ENCODE assay signal across 22 cellular contexts in genomic region chr2:227079726-227080125, GRCh38.
"Had no signal": no experiment of that assay in that cellular context is flagged by ENCODE, and none has a peak within 500 bp of the region (broad histone marks: within the 10 kb centered on the region; RNA-seq: fewer than 3 reads in every experiment).

No MANE protein-coding gene starts in this region.

- H3K4me3 ChIP-seq: left lung, lung, right lobe of liver, transverse colon, vagina had no signal

- H3K27ac ChIP-seq: epithelial cell of prostate, left lung, right lobe of liver, transverse colon, vagina, WERI-Rb-1 had no signal

- H3K4me3 Mint-ChIP-seq: activated naive CD4-positive, alpha-beta T cell treated with anti-CD3 and anti-CD28 coated beads, Interleukin-2, amount 50 U/mL, for 24 hours; immature natural killer cell; naive thymus-derived CD4-positive, alpha-beta T cell; neural crest cell; stimulated activated naive B cell treated with anti-CD40 and anti-IgM and Interleukin-4, amounts not matched to agents 10 μg/mL and 1 μg/mL and 100 μg/mL, for 72 hours had no signal

- H3K9me3 ChIP-seq: left lung, right lobe of liver, transverse colon, vagina had no signal

- H3K27me3 ChIP-seq: left lung, right lobe of liver, transverse colon, vagina had no signal

- H3K27ac Mint-ChIP-seq: activated naive CD4-positive, alpha-beta T cell treated with anti-CD3 and anti-CD28 coated beads, Interleukin-2, amount 50 U/mL, for 24 hours; immature natural killer cell; naive thymus-derived CD4-positive, alpha-beta T cell; stimulated activated naive B cell treated with anti-CD40 and anti-IgM and Interleukin-4, amounts not matched to agents 10 μg/mL and 1 μg/mL and 100 μg/mL, for 72 hours had no signal

- H3K9me3 Mint-ChIP-seq: activated naive CD4-positive, alpha-beta T cell treated with anti-CD3 and anti-CD28 coated beads, Interleukin-2, amount 50 U/mL, for 24 hours; immature natural killer cell had no signal

- H3K36me3 ChIP-seq: left lung, right lobe of liver, transverse colon, vagina, WERI-Rb-1 had no signal

- H3K4me1 Mint-ChIP-seq: activated naive CD4-positive, alpha-beta T cell treated with anti-CD3 and anti-CD28 coated beads, Interleukin-2, amount 50 U/mL, for 24 hours; immature natural killer cell; naive thymus-derived CD4-positive, alpha-beta T cell; neural crest cell had no signal

- H3K36me3 Mint-ChIP-seq: activated naive CD4-positive, alpha-beta T cell treated with anti-CD3 and anti-CD28 coated beads, Interleukin-2, amount 50 U/mL, for 24 hours; naive thymus-derived CD4-positive, alpha-beta T cell had no signal

- H3K4me1 ChIP-seq: left lung, right lobe of liver, vagina had no signal

- DNase-seq: activated CD4-positive, alpha-beta T cell treated with anti-CD3 and anti-CD28 coated beads for 1 hour; activated gamma-delta T cell treated with Interleukin-2 at 50 U/mL for 16 hours; activated T-cell treated with anti-CD3 and anti-CD28 coated beads, Interleukin-2, amount 50 U/mL, for 1 hour; foreskin fibroblast; immature natural killer cell; kidney glomerular epithelial cell; left lung; naive thymus-derived CD4-positive, alpha-beta T cell; occipital lobe; posterior cingulate gyrus; right lobe of liver; small intestine; stimulated activated CD4-positive, alpha-beta T cell treated with anti-CD3 and anti-CD28 coated beads, Interleukin-2, amount 100 ng/mL, for 24 hours; stimulated activated CD8-positive, alpha-beta memory T cell treated with anti-CD3 and anti-CD28 coated beads, Interleukin-4, amount 100 ng/mL, for 48 hours; stimulated activated naive B cell treated with anti-CD40 and anti-IgM and Interleukin-4, amounts not matched to agents 10 μg/mL and 1 μg/mL and 100 μg/mL, for 72 hours; transverse colon; WERI-Rb-1 had no signal
